Comparison of ENCODE assay signal across 28 cellular contexts in the genomic region with DNA sequence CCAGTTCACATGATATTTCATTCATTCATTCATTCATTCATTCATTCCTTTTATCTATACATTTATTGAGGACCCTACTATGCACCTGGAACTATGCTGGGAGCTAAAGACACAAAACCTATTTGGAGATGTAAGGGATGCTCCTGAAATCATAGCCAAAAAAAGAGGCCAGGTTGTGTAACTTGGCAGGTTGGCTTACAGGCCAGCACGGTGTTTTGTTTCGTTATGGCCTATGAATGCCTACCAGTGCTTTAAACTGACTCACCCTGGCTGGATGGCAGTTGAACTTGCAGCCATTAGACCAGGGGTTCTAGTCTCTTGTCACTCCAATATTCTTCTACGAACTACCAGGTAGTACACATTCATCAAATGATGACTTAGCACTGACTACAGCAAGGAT.
"Had no signal": no experiment of that assay in that cellular context is flagged by ENCODE, and none has a peak within 500 bp of the region (broad histone marks: within the 10 kb centered on the region; RNA-seq: fewer than 3 reads in every experiment).

No MANE protein-coding gene starts in this region.

- H3K9me3 ChIP-seq: adrenal gland, body of pancreas, left lung, lower lobe of right lung, suprapubic skin, tibial artery had no signal

- ATAC-seq: activated CD4-positive, CD25-positive, alpha-beta regulatory T cell treated with anti-CD3 and anti-CD28 coated beads, Interleukin-2, amount 50 U/mL, for 24 hours; body of pancreas; esophagus mucosa; left lung; lower lobe of right lung; naive thymus-derived CD8-positive, alpha-beta T cell; sciatic nerve had no signal

- H3K9me3 Mint-ChIP-seq: activated naive CD4-positive, alpha-beta T cell treated with anti-CD3 and anti-CD28 coated beads for 36 hours; activated naive CD8-positive, alpha-beta T cell treated with anti-CD3 and anti-CD28 coated beads for 36 hours; endodermal cell; naive thymus-derived CD8-positive, alpha-beta T cell; T-helper 1 cell treated with Interleukin-12 subunit alpha and Interleukin-12 subunit beta and Interleukin-4 antibody, amounts not matched to agents 30 μg/mL and 1 μg/mL, for 36 hours had no signal

- H3K27me3 ChIP-seq: adrenal gland, body of pancreas, cardiac muscle cell, left lung, suprapubic skin, tibial artery had no signal

- H3K4me1 ChIP-seq: lower lobe of right lung, suprapubic skin had no signal

- H3K4me3 Mint-ChIP-seq: activated naive CD4-positive, alpha-beta T cell treated with anti-CD3 and anti-CD28 coated beads for 36 hours; activated naive CD8-positive, alpha-beta T cell treated with anti-CD3 and anti-CD28 coated beads for 36 hours; endodermal cell; naive thymus-derived CD8-positive, alpha-beta T cell; T-helper 1 cell treated with Interleukin-12 subunit alpha and Interleukin-12 subunit beta and Interleukin-4 antibody, amounts not matched to agents 30 μg/mL and 1 μg/mL, for 36 hours had no signal

- H3K4me1 Mint-ChIP-seq: activated naive CD8-positive, alpha-beta T cell treated with anti-CD3 and anti-CD28 coated beads for 36 hours had no signal

- H3K27me3 Mint-ChIP-seq: activated naive CD8-positive, alpha-beta T cell treated with anti-CD3 and anti-CD28 coated beads for 36 hours; naive thymus-derived CD8-positive, alpha-beta T cell had no signal

- H3K36me3 ChIP-seq: adrenal gland, left lung, lower lobe of right lung, suprapubic skin had no signal

- DNase-seq: activated CD4-positive, alpha-beta T cell treated with anti-CD3 and anti-CD28 coated beads for 48 hours; activated CD4-positive, alpha-beta T cell treated with anti-CD3 and anti-CD28 coated beads, Interleukin-2, amount 50 U/mL, for 48 hours; activated CD8-positive, alpha-beta memory T cell treated with anti-CD3 and anti-CD28 coated beads for 24 hours; activated effector memory CD4-positive, alpha-beta T cell treated with anti-CD3 and anti-CD28 coated beads, Interleukin-2, amount 50 U/mL, for 16 hours; activated naive CD4-positive, alpha-beta T cell treated with anti-CD3 and anti-CD28 coated beads for 36 hours; activated naive CD8-positive, alpha-beta T cell treated with anti-CD3 and anti-CD28 coated beads for 36 hours; adrenal gland; aorta; body of pancreas; endodermal cell; foreskin fibroblast; kidney glomerular epithelial cell; left lung; lower lobe of right lung; mesenchymal stem cell; naive thymus-derived CD8-positive, alpha-beta T cell; small intestine; stimulated activated CD4-positive, alpha-beta T cell treated with anti-CD3 and anti-CD28 coated beads, Interleukin-1b, Interleukin-23, amount 100 ng/mL, for 48 hours; stimulated activated naive CD4-positive, alpha-beta T cell; T-helper 9 cell; tibial artery had no signal

- H3K27ac Mint-ChIP-seq: activated naive CD4-positive, alpha-beta T cell treated with anti-CD3 and anti-CD28 coated beads for 36 hours; activated naive CD8-positive, alpha-beta T cell treated with anti-CD3 and anti-CD28 coated beads for 36 hours; endodermal cell; T-helper 1 cell treated with Interleukin-12 subunit alpha and Interleukin-12 subunit beta and Interleukin-4 antibody, amounts not matched to agents 30 μg/mL and 1 μg/mL, for 36 hours had no signal

- H3K27ac ChIP-seq: adrenal gland, body of pancreas, cardiac muscle cell, left lung, lower lobe of right lung, suprapubic skin, tibial artery, VCaP had no signal

- H3K4me3 ChIP-seq: adrenal gland, body of pancreas, cardiac muscle cell, left lung, lower lobe of right lung, suprapubic skin, tibial artery had no signal
